Comparison of ENCODE assay signal across 9 cellular contexts in genomic region chr12:8947737-8948136, GRCh38. TPM values are rescaled to one million over a fixed set of nuclear protein-coding genes. Genes with fewer than 3 reads are reported as not detected.
A peak's percentile ranks its signal among the peaks of the same experiment; 100 is the strongest.
DNase-seq lines count a peak whose midpoint lies in the region; ATAC-seq and TF ChIP-seq lines count a peak whose summit lies in the region.
"Had no signal": no experiment of that assay in that cellular context is flagged by ENCODE, and none has a peak within 500 bp of the region (broad histone marks: within the 10 kb centered on the region; RNA-seq: fewer than 3 reads in every experiment).

No MANE protein-coding gene starts in this region.

- DNase-seq in DND-41 (no peak), glutamatergic neuron (no peak), mesenteric fat pad (ENCODE audit: low spot score) (no peak), foreskin keratinocyte (no peak)
- DNase-seq in activated naive CD8-positive, alpha-beta T cell treated with anti-CD3 and anti-CD28 coated beads for 36 hours: no peak
- no peak for DNase-seq in natural killer cell treated with Interleukin-12 subunit alpha and Interleukin-12 subunit beta and Interleukin-15 and Interleukin-18, amount 100 ng/mL, for 72 hours (ENCODE audit: low spot score)
- DNase-seq in stimulated activated CD4-positive, alpha-beta T cell treated with anti-CD3 and anti-CD28 coated beads, Interleukin-4, amount 100 ng/mL, for 4 hours: no peak
- DNase-seq: SHP77 treated with DMSO at 0.1 percent for 48 hours had no signal

- peaks cover 23% of the 10 kb centered on the region; the same call in 1 of the 2 replicates for H4K20me1 ChIP-seq in DND-41 (ENCODE audit: insufficient read depth, low read length)

- H3K4me3 ChIP-seq in DND-41 (ENCODE audit: low read depth in 1 of 2, low read length in 2 of 2): peak overlapping the region; percentile 84 to 86; a peak in 3 of 4 replicates

- no peak for ATAC-seq in DND-41 (ENCODE audit: insufficient read depth, low read depth)
- ATAC-seq in natural killer cell treated with Interleukin-12 subunit alpha and Interleukin-12 subunit beta and Interleukin-15 and Interleukin-18, amount 100 ng/mL, for 72 hours: no peak
- no peak for ATAC-seq in foreskin keratinocyte

- H3K9ac ChIP-seq in DND-41 (ENCODE audit: low read depth, low read length): peak overlapping the region; percentile 67

- H3K27me3 Mint-ChIP-seq in activated naive CD8-positive, alpha-beta T cell treated with anti-CD3 and anti-CD28 coated beads for 36 hours: no peaks in the 10 kb centered on the region
- no peaks in the 10 kb centered on the region for H3K27me3 Mint-ChIP-seq in natural killer cell treated with Interleukin-12 subunit alpha and Interleukin-12 subunit beta and Interleukin-15 and Interleukin-18, amount 100 ng/mL, for 72 hours
- no peaks in the 10 kb centered on the region for H3K27me3 Mint-ChIP-seq in glutamatergic neuron (ENCODE audit: unreplicated experiment)

- peaks cover 44% of the 10 kb centered on the region for H3K36me3 ChIP-seq in DND-41 (ENCODE audit: insufficient read depth, low read length)
- H3K36me3 ChIP-seq in KOPT-K1 (ENCODE audit: insufficient read depth, low read length): peaks cover 45% of the 10 kb centered on the region

- H3K27ac Mint-ChIP-seq in activated naive CD8-positive, alpha-beta T cell treated with anti-CD3 and anti-CD28 coated beads for 36 hours: peak overlapping the region; percentile 50
- H3K27ac Mint-ChIP-seq in natural killer cell treated with Interleukin-12 subunit alpha and Interleukin-12 subunit beta and Interleukin-15 and Interleukin-18, amount 100 ng/mL, for 72 hours: peak overlapping the region; percentile 96 to 97
- no peak overlapping the region for H3K27ac Mint-ChIP-seq in glutamatergic neuron (ENCODE audit: unreplicated experiment)

- H3K36me3 Mint-ChIP-seq in activated naive CD8-positive, alpha-beta T cell treated with anti-CD3 and anti-CD28 coated beads for 36 hours: peaks cover 40% of the 10 kb centered on the region
- H3K36me3 Mint-ChIP-seq in natural killer cell treated with Interleukin-12 subunit alpha and Interleukin-12 subunit beta and Interleukin-15 and Interleukin-18, amount 100 ng/mL, for 72 hours: peaks cover 32% of the 10 kb centered on the region
- H3K36me3 Mint-ChIP-seq in glutamatergic neuron (ENCODE audit: unreplicated experiment): peaks cover under 1% of the 10 kb centered on the region

- peak overlapping the region; percentile 100 for H3K4me3 Mint-ChIP-seq in activated naive CD8-positive, alpha-beta T cell treated with anti-CD3 and anti-CD28 coated beads for 36 hours
- peak overlapping the region; percentile 99 for H3K4me3 Mint-ChIP-seq in natural killer cell treated with Interleukin-12 subunit alpha and Interleukin-12 subunit beta and Interleukin-15 and Interleukin-18, amount 100 ng/mL, for 72 hours
- no peak overlapping the region for H3K4me3 Mint-ChIP-seq in glutamatergic neuron (ENCODE audit: unreplicated experiment)

- H3K4me1 ChIP-seq in DND-41 (ENCODE audit: insufficient read depth, low read length) (peaks cover 34% of the 10 kb centered on the region), foreskin keratinocyte (peaks cover 18% of the 10 kb centered on the region)

- H3K9me3 ChIP-seq in DND-41 (ENCODE audit: insufficient read depth, low read length, severe bottlenecking) (peaks cover under 1% of the 10 kb centered on the region), KOPT-K1 (ENCODE audit: insufficient read depth, low read length, poor library complexity, severe bottlenecking) (peaks cover 2% of the 10 kb centered on the region)

- TF ChIP-seq CTCF in DND-41 (IDR thresholded peaks at IDR 0.05; ENCODE audit: borderline replicate concordance, extremely low read depth, low read length, poor library complexity, severe bottlenecking) (no peak), glutamatergic neuron (IDR thresholded peaks at IDR 0.05; ENCODE audit: partially characterized antibody, unreplicated experiment) (no peak), foreskin keratinocyte (conservative IDR thresholded peaks at IDR 0.05) (no peak)

- H3K27me3 ChIP-seq in DND-41 (ENCODE audit: insufficient read depth, low read length, poor library complexity): no peaks in the 10 kb centered on the region
- H3K27me3 ChIP-seq in foreskin keratinocyte: no peaks in the 10 kb centered on the region

- H3K27ac ChIP-seq in DND-41 (ENCODE audit: low read length) (peak overlapping the region; percentile 88; the same call in 1 of the 2 replicates), KOPT-K1 (ENCODE audit: low read depth, low read length, poor library complexity, severe bottlenecking) (peak overlapping the region; percentile 90), foreskin keratinocyte (no peak overlapping the region)

- H3K9me3 Mint-ChIP-seq in activated naive CD8-positive, alpha-beta T cell treated with anti-CD3 and anti-CD28 coated beads for 36 hours: peaks cover 3% of the 10 kb centered on the region
- no peaks in the 10 kb centered on the region for H3K9me3 Mint-ChIP-seq in natural killer cell treated with Interleukin-12 subunit alpha and Interleukin-12 subunit beta and Interleukin-15 and Interleukin-18, amount 100 ng/mL, for 72 hours
- peaks cover 4% of the 10 kb centered on the region for H3K9me3 Mint-ChIP-seq in glutamatergic neuron (ENCODE audit: unreplicated experiment)

- H3K4me2 ChIP-seq in DND-41 (ENCODE audit: insufficient read depth, low read length): peak overlapping the region; percentile 77

- H3K4me1 Mint-ChIP-seq in activated naive CD8-positive, alpha-beta T cell treated with anti-CD3 and anti-CD28 coated beads for 36 hours: peaks cover 31% of the 10 kb centered on the region
- H3K4me1 Mint-ChIP-seq in natural killer cell treated with Interleukin-12 subunit alpha and Interleukin-12 subunit beta and Interleukin-15 and Interleukin-18, amount 100 ng/mL, for 72 hours (ENCODE audit: low read depth in 2 of 2): peaks cover 47 to 56% of the 10 kb centered on the region in 2 donors
- peaks cover 7% of the 10 kb centered on the region for H3K4me1 Mint-ChIP-seq in glutamatergic neuron (ENCODE audit: low read depth, unreplicated experiment)

- peaks cover 66% of the 10 kb centered on the region for H3K79me2 ChIP-seq in DND-41 (ENCODE audit: insufficient read depth, low read length)

- no peak overlapping the region for H2AFZ ChIP-seq in DND-41 (ENCODE audit: low read depth, low read length)

RNA-seq across cellular contexts. Expression of gene M6PR, which starts 1.7 kb away (rescaled TPM):
- total RNA-seq in activated naive CD8-positive, alpha-beta T cell treated with anti-CD3 and anti-CD28 coated beads for 36 hours: 100 to 1,000 TPM; 213 to 226 TPM
- total RNA-seq in natural killer cell treated with Interleukin-12 subunit alpha and Interleukin-12 subunit beta and Interleukin-15 and Interleukin-18, amount 100 ng/mL, for 72 hours: 100 to 1,000 TPM; 213 to 346 TPM
- total RNA-seq in glutamatergic neuron (ENCODE audit: unreplicated experiment): 98.8 TPM
- total RNA-seq in mesenteric fat pad: 141 TPM
- 110 and 124 TPM in 2 replicates for total RNA-seq in foreskin keratinocyte
- 78.9 and 85.9 TPM in 2 replicates for polyA plus RNA-seq in foreskin keratinocyte

RNA-seq across cellular contexts. Expression of gene PHC1, which starts 33.4 kb away (rescaled TPM):
- 10 to 100 TPM; 12.9 to 16.5 TPM for total RNA-seq in activated naive CD8-positive, alpha-beta T cell treated with anti-CD3 and anti-CD28 coated beads for 36 hours
- total RNA-seq in natural killer cell treated with Interleukin-12 subunit alpha and Interleukin-12 subunit beta and Interleukin-15 and Interleukin-18, amount 100 ng/mL, for 72 hours: 10 to 100 TPM in 1 of 2 donors, 1 to 10 TPM in 1; 8.4 to 15.9 TPM
- 59.8 TPM for total RNA-seq in glutamatergic neuron (ENCODE audit: unreplicated experiment)
- 18.0 TPM for total RNA-seq in mesenteric fat pad
- 17.1 and 19.6 TPM in 2 replicates for total RNA-seq in foreskin keratinocyte
- polyA plus RNA-seq in foreskin keratinocyte: 5.7 and 6.7 TPM in 2 replicates

RNA-seq across cellular contexts. Expression of gene KLRG1, which starts 41.6 kb away (rescaled TPM):
- total RNA-seq in activated naive CD8-positive, alpha-beta T cell treated with anti-CD3 and anti-CD28 coated beads for 36 hours: 1 to 10 TPM; 2.2 to 3.7 TPM
- total RNA-seq in natural killer cell treated with Interleukin-12 subunit alpha and Interleukin-12 subunit beta and Interleukin-15 and Interleukin-18, amount 100 ng/mL, for 72 hours: 10 to 100 TPM in 1 of 2 donors, 1 to 10 TPM in 1; 6.7 to 23.2 TPM
- total RNA-seq in glutamatergic neuron (ENCODE audit: unreplicated experiment) (5.2 TPM), mesenteric fat pad (7.7 TPM), foreskin keratinocyte (0.32 TPM in 1 of 2 replicates, not detected in the other)
- 0.15 and 0.32 TPM in 2 replicates for polyA plus RNA-seq in foreskin keratinocyte
